14 cellular contexts compared by ENCODE assay signal in genomic region chr1:30730351-30731108, GRCh38. TPM values are rescaled to one million over a fixed set of nuclear protein-coding genes. Genes with fewer than 3 reads are reported as not detected.
DNase-seq lines count a peak whose midpoint lies in the region; ATAC-seq, FAIRE-seq and TF ChIP-seq lines count a peak whose summit lies in the region.
"Had no signal": no experiment of that assay in that cellular context is flagged by ENCODE, and none has a peak within 500 bp of the region (broad histone marks: within the 10 kb centered on the region; RNA-seq: fewer than 3 reads in every experiment).

No MANE protein-coding gene starts in this region.

- H3K36me3 Mint-ChIP-seq in activated naive CD4-positive, alpha-beta T cell treated with anti-CD3 and anti-CD28 coated beads, Interleukin-2, amount 50 U/mL, for 24 hours, result peaks cover 3% of the 10 kb centered on the region

- H3K27ac ChIP-seq in OCI-LY7 (ENCODE audit: low read depth, low read length, poor library complexity, severe bottlenecking), result no peak overlapping the region
- no peak overlapping the region for H3K27ac ChIP-seq in kidney (ENCODE audit: low read depth in 2 of 2, low read length in 2 of 2)
- H3K27ac ChIP-seq in temporal lobe (ENCODE audit: low read depth, low read length), result peak overlapping the region; percentile 73
- H3K27ac ChIP-seq: gastrocnemius medialis, neutrophil, uterus had no signal

- H3K9ac ChIP-seq in kidney (ENCODE audit: low read length in 2 of 2), result no peak overlapping the region

- no TSS peak for BruUV-seq in OCI-LY7 (replicated peaks; lab: Mats Ljungman, UMichigan)

- no peaks in the 10 kb centered on the region for H3K27me3 Mint-ChIP-seq in activated naive CD4-positive, alpha-beta T cell treated with anti-CD3 and anti-CD28 coated beads, Interleukin-2, amount 50 U/mL, for 24 hours

- TF ChIP-seq CTCF in OCI-LY7 (conservative IDR thresholded peaks at IDR 0.05; ENCODE audit: low read length) (no peak), kidney (IDR thresholded peaks at IDR 0.05; ENCODE audit: borderline replicate concordance, extremely low read depth, insufficient read depth) (no peak)

- peak overlapping the region; percentile 30 for H3K27ac Mint-ChIP-seq in activated naive CD4-positive, alpha-beta T cell treated with anti-CD3 and anti-CD28 coated beads, Interleukin-2, amount 50 U/mL, for 24 hours

- H2AFZ ChIP-seq in OCI-LY7 (ENCODE audit: low read length), result no peak overlapping the region

- H3K9me3 ChIP-seq in OCI-LY7 (ENCODE audit: low read length) (no peaks in the 10 kb centered on the region), kidney (ENCODE audit: control insufficient read depth in 1 of 2, low read length in 2 of 2) (no peaks in the 10 kb centered on the region)
- H3K9me3 ChIP-seq: gastrocnemius medialis, uterus had no signal

- H3K9me2 ChIP-seq in OCI-LY7 (ENCODE audit: insufficient read depth, low read length), result no peaks in the 10 kb centered on the region

- H3K36me3 ChIP-seq in OCI-LY7 (ENCODE audit: insufficient read depth, low read length) (peaks cover 3% of the 10 kb centered on the region; the same call in 1 of the 2 replicates), kidney (ENCODE audit: control insufficient read depth in 1 of 2, insufficient read depth in 2 of 2, low read length in 2 of 2) (no peaks in the 10 kb centered on the region)
- H3K36me3 ChIP-seq: gastrocnemius medialis, uterus had no signal

- no peaks in the 10 kb centered on the region for H3K79me2 ChIP-seq in OCI-LY7 (ENCODE audit: insufficient read depth, low read depth, low read length)

- H3K4me3 Mint-ChIP-seq in activated naive CD4-positive, alpha-beta T cell treated with anti-CD3 and anti-CD28 coated beads, Interleukin-2, amount 50 U/mL, for 24 hours, result no peak overlapping the region

- no peak for ATAC-seq in HG03280 (IDR thresholded peaks at IDR 0.05; ENCODE audit: unreplicated experiment)
- ATAC-seq: gastrocnemius medialis had no signal

- H3K4me1 ChIP-seq in OCI-LY7 (ENCODE audit: insufficient read depth, low read length, poor library complexity, severe bottlenecking) (peaks cover 37% of the 10 kb centered on the region), kidney (ENCODE audit: control insufficient read depth in 1 of 2, insufficient read depth in 1 of 2, low read depth in 1 of 2, low read length in 2 of 2) (peaks cover 0 to 3% of the 10 kb centered on the region in 2 donors)
- H3K4me1 ChIP-seq: gastrocnemius medialis, uterus had no signal

- CTCF ChIA-PET in OCI-LY7 (lab: Charles Lee; ENCODE audit: unreplicated experiment), result interaction anchor here (0.6 to 1.7 kb wide), 5 partner anchors 10 to 81 kb away, joined by 3 to 7 read pairs (median 4); partner anchors contain the start of gene LAPTM5

- no peaks in the 10 kb centered on the region for H3K9me3 Mint-ChIP-seq in activated naive CD4-positive, alpha-beta T cell treated with anti-CD3 and anti-CD28 coated beads, Interleukin-2, amount 50 U/mL, for 24 hours

- H3K4me2 ChIP-seq in OCI-LY7 (ENCODE audit: low read length), result peak overlapping the region; percentile 65

- intact Hi-C loops in OCI-LY7 (cut with micrococcal nuclease; ENCODE audit: unreplicated experiment) (loop anchor here (1.0 kb wide), 1 partner anchor 30 kb away; no protein-coding TSS in a partner anchor), kidney (cut with DNase I) (no loop called here)

- H3K4me3 ChIP-seq in OCI-LY7 (ENCODE audit: low read depth, low read length, poor library complexity, severe bottlenecking) (peak overlapping the region; percentile 2), kidney (ENCODE audit: low read length in 2 of 2) (no peak overlapping the region)
- H3K4me3 ChIP-seq: gastrocnemius medialis, uterus had no signal

- peaks cover 19% of the 10 kb centered on the region for H3K4me1 Mint-ChIP-seq in activated naive CD4-positive, alpha-beta T cell treated with anti-CD3 and anti-CD28 coated beads, Interleukin-2, amount 50 U/mL, for 24 hours

- FAIRE-seq in kidney (lab: Jason Lieb, UNC), result no peak
- FAIRE-seq: keratinocyte had no signal

- DNase-seq in activated naive CD4-positive, alpha-beta T cell (lab: John Stamatoyannopoulos, UW), result no peak
- peak; percentile 81 for DNase-seq in OCI-LY7 (ENCODE audit: low spot score)
- DNase-seq in kidney, result peak; percentile 84
- DNase-seq in DMS 273 treated with DMSO at 0.1 percent for 48 hours (lab: John Stamatoyannopoulos, UW), result no peak
- DNase-seq in cortex of kidney (lab: John Stamatoyannopoulos, UW), result no peak
- DNase-seq: gastrocnemius medialis, NCI-H226, uterus had no signal

- POLR2A ChIA-PET in OCI-LY7 (lab: Charles Lee), result interaction anchor here (0.5 to 2.7 kb wide), 9 partner anchors 10 to 241 kb away, joined by 3 to 19 read pairs (median 4); no protein-coding TSS in a partner anchor

- no peaks in the 10 kb centered on the region for H4K20me1 ChIP-seq in OCI-LY7 (ENCODE audit: insufficient read depth, low read length)

RNA-seq across cellular contexts. Expression of gene MATN1, which starts 7.1 kb away (rescaled TPM):
- total RNA-seq in OCI-LY7 (2014; rRNA removed; shearing (Covaris generic)), result 0.18 and 0.28 TPM in 2 replicates
- 0.42 TPM in 1 of 2 replicates, not detected in the other for total RNA-seq in OCI-LY7 (2022)
- total RNA-seq in kidney, result 0.13 TPM
- polyA plus RNA-seq in kidney (ENCODE audit: insufficient read depth, low read depth, low replicate concordance), result not detected
- total RNA-seq in temporal lobe, result under 0.01 TPM
- total RNA-seq: A673, gastrocnemius medialis had no signal

RNA-seq across cellular contexts. Expression of gene LAPTM5, which starts 27.0 kb away (rescaled TPM):
- total RNA-seq in OCI-LY7 (2014; rRNA removed; shearing (Covaris generic)), result 91.2 and 113 TPM in 2 replicates
- total RNA-seq in OCI-LY7 (2022) (137 and 163 TPM in 2 replicates), kidney (108 TPM), temporal lobe (3.9 TPM)
- polyA plus RNA-seq in kidney (ENCODE audit: insufficient read depth, low read depth, low replicate concordance), result 23.5 TPM
- total RNA-seq: A673 had no signal

Comparison
In these comparisons a context has a peak if more than half of its experiments do, and no peak if none do; other contexts are left out.
1. DNase-seq: peak in OCI-LY7 (single experiment) and kidney (single experiment); none in activated naive CD4-positive, alpha-beta T cell (0 of 4), DMS 273 treated with DMSO at 0.1 percent for 48 hours (single experiment) and cortex of kidney (single experiment).
2. RNA of gene LAPTM5, which starts 27.0 kb away (total RNA-seq): 91.2 to 163 TPM in OCI-LY7 and 108 TPM in kidney (single experiment); 3.9 TPM in temporal lobe (single experiment); every median in the first group is over 10 times any median in the second.